ENCODE assay signal across 6 cellular contexts in genomic region chr2:129778608-129778877, GRCh38.
"Had no signal": no experiment of that assay in that cellular context is flagged by ENCODE, and none has a peak within 500 bp of the region (broad histone marks: within the 10 kb centered on the region; RNA-seq: fewer than 3 reads in every experiment).

No MANE protein-coding gene starts in this region.

- H3K4me3 ChIP-seq: GM23248 had no signal

- H3K4me1 Mint-ChIP-seq: IgD-negative memory B cell had no signal

- H2AFZ ChIP-seq: GM23248 had no signal

- H3K27ac Mint-ChIP-seq: IgD-negative memory B cell had no signal

- H3K27ac ChIP-seq: GM23248 had no signal

- DNase-seq: GM23248, GOT3, H7, HCEC 1CT, KBM-7 had no signal

- H3K36me3 Mint-ChIP-seq: IgD-negative memory B cell had no signal

- H3K4me3 Mint-ChIP-seq: IgD-negative memory B cell had no signal

- H3K9ac ChIP-seq: GM23248 had no signal
